ENCODE assay signal across 8 cellular contexts in the genomic region with DNA sequence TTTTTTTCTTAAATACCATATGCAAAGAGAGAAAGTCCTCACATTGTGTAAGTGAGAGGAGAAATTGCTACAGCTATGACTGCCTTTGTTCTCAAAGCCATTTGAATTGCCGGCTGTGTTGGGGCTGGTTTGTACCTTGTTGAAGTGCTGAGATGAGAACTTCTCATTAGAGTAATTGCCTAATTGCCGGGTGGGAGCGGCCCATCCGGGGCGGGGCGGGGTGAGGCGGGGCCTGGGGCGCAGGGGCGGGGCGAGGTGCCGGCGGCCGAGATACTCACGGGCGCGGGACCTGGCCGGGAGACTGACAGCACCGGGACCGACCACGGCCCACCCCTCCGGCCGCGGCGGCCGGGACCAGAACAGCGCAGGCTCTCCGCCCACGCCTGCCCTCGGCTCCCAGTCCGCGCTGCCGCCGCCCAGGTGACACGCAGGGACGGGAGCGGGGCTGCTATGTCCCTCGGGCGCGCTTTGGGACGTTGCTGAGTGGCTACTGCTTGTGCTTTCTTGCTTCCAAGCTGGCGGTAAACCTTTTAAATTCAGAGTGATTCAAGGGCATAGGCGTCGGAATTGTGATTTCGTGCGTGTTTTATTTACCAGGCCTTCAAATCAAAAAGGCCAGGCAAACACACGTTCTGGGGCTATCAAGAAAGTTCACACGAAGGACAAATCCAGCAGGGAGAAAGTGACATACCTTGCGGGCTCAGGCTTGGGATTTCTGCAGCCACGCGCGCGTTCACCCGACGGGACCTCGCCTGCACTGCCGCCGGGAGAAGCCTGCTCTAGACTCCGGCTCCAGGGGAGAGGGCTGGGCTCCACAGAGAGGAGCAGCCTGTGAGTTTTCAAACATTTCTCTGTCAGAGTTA.
DNase-seq lines count a peak whose midpoint lies in the region; ATAC-seq and TF ChIP-seq lines count a peak whose summit lies in the region.

No MANE protein-coding gene starts in this region.

- no peaks in the 10 kb centered on the region for H3K27me3 ChIP-seq in muscle layer of duodenum (ENCODE audit: low read depth, low read length)

- TF ChIP-seq CTCF in GM12865 (IDR thresholded peaks at IDR 0.05; ENCODE audit: insufficient read depth, low read depth, low read length, missing control alignments) (no peak), endothelial cell (IDR thresholded peaks at IDR 0.05; ENCODE audit: unreplicated experiment) (no peak)

- H3K4me3 ChIP-seq in GM12865 (ENCODE audit: low read depth, low read length) (peak overlapping the region; percentile 68), muscle layer of duodenum (ENCODE audit: low read depth in 1 of 2, low read length in 2 of 2) (peak overlapping the region; percentile 55 to 75)

- H3K4me1 ChIP-seq in muscle layer of duodenum (ENCODE audit: control insufficient read depth in 1 of 2, insufficient read depth in 2 of 2, low read length in 2 of 2) = peaks cover 0 to 64% of the 10 kb centered on the region in 2 donors

- H3K27ac Mint-ChIP-seq in activated CD8-positive, alpha-beta T cell treated with anti-CD3 and anti-CD28 coated beads, Interleukin-2, amount 10 ng/mL, durations not matched to agents 7 days and 5 days = no peak overlapping the region
- H3K27ac Mint-ChIP-seq in endothelial cell (ENCODE audit: unreplicated experiment) = no peak overlapping the region
- no peak overlapping the region for H3K27ac Mint-ChIP-seq in stimulated activated effector memory CD8-positive, alpha-beta T cell treated with anti-CD3 and anti-CD28 coated beads, Interleukin-12 subunit alpha, Interleukin-12 subunit beta, amount 100 ng/mL, for 72 hours

- ATAC-seq in HG02840 (IDR thresholded peaks at IDR 0.05; ENCODE audit: low FRiP score, unreplicated experiment) (peak; percentile 58), GM18519 (IDR thresholded peaks at IDR 0.05; ENCODE audit: low FRiP score, unreplicated experiment) (no peak)
- ATAC-seq in activated CD8-positive, alpha-beta T cell treated with anti-CD3 and anti-CD28 coated beads, Interleukin-2, amount 10 ng/mL, durations not matched to agents 7 days and 5 days = peak; percentile 89
- peak; percentile 87 for ATAC-seq in stimulated activated effector memory CD8-positive, alpha-beta T cell treated with anti-CD3 and anti-CD28 coated beads, Interleukin-12 subunit alpha, Interleukin-12 subunit beta, amount 100 ng/mL, for 72 hours

- peak overlapping the region; percentile 74 for H3K4me3 Mint-ChIP-seq in activated CD8-positive, alpha-beta T cell treated with anti-CD3 and anti-CD28 coated beads, Interleukin-2, amount 10 ng/mL, durations not matched to agents 7 days and 5 days
- peak overlapping the region; percentile 84 for H3K4me3 Mint-ChIP-seq in endothelial cell (ENCODE audit: unreplicated experiment)
- H3K4me3 Mint-ChIP-seq in stimulated activated effector memory CD8-positive, alpha-beta T cell treated with anti-CD3 and anti-CD28 coated beads, Interleukin-12 subunit alpha, Interleukin-12 subunit beta, amount 100 ng/mL, for 72 hours = peak overlapping the region; percentile 68

- DNase-seq in GM12865 (ENCODE audit: low read depth) (peak; percentile 48), NCI-H748 (lab: John Stamatoyannopoulos, UW; ENCODE audit: unreplicated experiment) (peak; percentile 93), endothelial cell (ENCODE audit: low spot score) (peak; percentile 59)
- DNase-seq in activated CD8-positive, alpha-beta T cell treated with anti-CD3 and anti-CD28 coated beads, Interleukin-2, amount 10 ng/mL, durations not matched to agents 7 days and 5 days = peak; percentile 44
- peak; percentile 25 to 57 for DNase-seq in stimulated activated effector memory CD8-positive, alpha-beta T cell treated with anti-CD3 and anti-CD28 coated beads, Interleukin-12 subunit alpha, Interleukin-12 subunit beta, amount 100 ng/mL, for 72 hours (ENCODE audit: low spot score in 2 of 2)

- H3K9me3 ChIP-seq in muscle layer of duodenum (ENCODE audit: control insufficient read depth in 1 of 2, low read length in 2 of 2) = no peaks in the 10 kb centered on the region

- CTCF ChIA-PET in activated CD8-positive, alpha-beta T cell treated with anti-CD3 and anti-CD28 coated beads, Interleukin-2, amount 10 ng/mL, durations not matched to agents 7 days and 5 days (lab: Charles Lee) = interaction anchor here (1.0 kb wide), 1 partner anchor 24 kb away, joined by 3 read pairs; no protein-coding TSS in a partner anchor

- H3K27ac ChIP-seq in muscle layer of duodenum (ENCODE audit: low read length) = peak overlapping the region; percentile 54

- POLR2A ChIA-PET in activated CD8-positive, alpha-beta T cell treated with anti-CD3 and anti-CD28 coated beads, Interleukin-2, amount 10 ng/mL, durations not matched to agents 7 days and 5 days (lab: Charles Lee) = no interaction called here

- no peaks in the 10 kb centered on the region for H3K9me3 Mint-ChIP-seq in activated CD8-positive, alpha-beta T cell treated with anti-CD3 and anti-CD28 coated beads, Interleukin-2, amount 10 ng/mL, durations not matched to agents 7 days and 5 days (ENCODE audit: insufficient read depth)
- no peaks in the 10 kb centered on the region for H3K9me3 Mint-ChIP-seq in endothelial cell (ENCODE audit: unreplicated experiment)
- no peaks in the 10 kb centered on the region for H3K9me3 Mint-ChIP-seq in stimulated activated effector memory CD8-positive, alpha-beta T cell treated with anti-CD3 and anti-CD28 coated beads, Interleukin-12 subunit alpha, Interleukin-12 subunit beta, amount 100 ng/mL, for 72 hours

- H3K36me3 Mint-ChIP-seq in activated CD8-positive, alpha-beta T cell treated with anti-CD3 and anti-CD28 coated beads, Interleukin-2, amount 10 ng/mL, durations not matched to agents 7 days and 5 days (ENCODE audit: low read depth) = no peaks in the 10 kb centered on the region
- H3K36me3 Mint-ChIP-seq in endothelial cell (ENCODE audit: low read depth, unreplicated experiment) = no peaks in the 10 kb centered on the region
- H3K36me3 Mint-ChIP-seq in stimulated activated effector memory CD8-positive, alpha-beta T cell treated with anti-CD3 and anti-CD28 coated beads, Interleukin-12 subunit alpha, Interleukin-12 subunit beta, amount 100 ng/mL, for 72 hours = no peaks in the 10 kb centered on the region

- H3K27me3 Mint-ChIP-seq in activated CD8-positive, alpha-beta T cell treated with anti-CD3 and anti-CD28 coated beads, Interleukin-2, amount 10 ng/mL, durations not matched to agents 7 days and 5 days (ENCODE audit: low read depth) = peaks cover 34% of the 10 kb centered on the region
- peaks cover 4% of the 10 kb centered on the region for H3K27me3 Mint-ChIP-seq in endothelial cell (ENCODE audit: unreplicated experiment)

- H3K36me3 ChIP-seq in muscle layer of duodenum (ENCODE audit: control insufficient read depth in 1 of 2, insufficient read depth in 2 of 2, low read length in 2 of 2) = peaks cover 0 to 4% of the 10 kb centered on the region in 2 donors

- peaks cover 9% of the 10 kb centered on the region for H3K4me1 Mint-ChIP-seq in activated CD8-positive, alpha-beta T cell treated with anti-CD3 and anti-CD28 coated beads, Interleukin-2, amount 10 ng/mL, durations not matched to agents 7 days and 5 days (ENCODE audit: low read depth)
- H3K4me1 Mint-ChIP-seq in endothelial cell (ENCODE audit: unreplicated experiment) = peaks cover 12% of the 10 kb centered on the region
- H3K4me1 Mint-ChIP-seq in stimulated activated effector memory CD8-positive, alpha-beta T cell treated with anti-CD3 and anti-CD28 coated beads, Interleukin-12 subunit alpha, Interleukin-12 subunit beta, amount 100 ng/mL, for 72 hours = peaks cover 7% of the 10 kb centered on the region

Comparison
In these comparisons a context has a peak if more than half of its experiments do, and no peak if none do; other contexts are left out.
1. DNase-seq: peak in every context shown above with its lines; median percentile 93 in NCI-H748; 59 in endothelial cell; 48 in GM12865; 44 in activated CD8-positive, alpha-beta T cell treated with anti-CD3 and anti-CD28 coated beads, Interleukin-2, amount 10 ng/mL, durations not matched to agents 7 days and 5 days; 41 in stimulated activated effector memory CD8-positive, alpha-beta T cell treated with anti-CD3 and anti-CD28 coated beads, Interleukin-12 subunit alpha, Interleukin-12 subunit beta, amount 100 ng/mL, for 72 hours.